15 cellular contexts compared by ENCODE assay signal in the genomic region with DNA sequence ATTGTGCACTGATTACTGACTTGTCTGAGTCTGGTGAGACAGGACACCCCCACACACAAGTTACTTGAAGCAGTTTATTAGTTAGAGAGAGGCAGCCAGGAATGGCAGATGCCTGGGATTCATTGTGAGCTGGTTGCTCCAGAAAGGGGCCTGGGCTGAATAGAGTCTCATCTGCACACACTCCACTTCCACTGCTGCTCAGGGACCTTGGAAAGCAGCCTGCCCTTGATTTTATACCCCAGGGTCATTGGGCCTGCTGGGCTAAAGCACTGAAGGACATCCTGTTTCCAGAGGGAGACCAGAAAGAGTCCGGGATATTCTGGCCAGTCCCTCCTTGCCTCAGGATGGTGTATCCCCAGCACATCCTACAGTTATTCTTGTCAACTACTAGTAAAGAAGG. TPM values are rescaled to one million over a fixed set of nuclear protein-coding genes. Genes with fewer than 3 reads are reported as not detected.
DNase-seq lines count a peak whose midpoint lies in the region; ATAC-seq, FAIRE-seq and TF ChIP-seq lines count a peak whose summit lies in the region.
"Had no signal": no experiment of that assay in that cellular context is flagged by ENCODE, and none has a peak within 500 bp of the region (broad histone marks: within the 10 kb centered on the region; RNA-seq: fewer than 3 reads in every experiment).

No MANE protein-coding gene starts in this region.

- H3K4me3 ChIP-seq in left ventricle myocardium inferior: no peak overlapping the region

- H3K36me3 ChIP-seq in left ventricle myocardium inferior: no peaks in the 10 kb centered on the region

- no peaks in the 10 kb centered on the region for H3K9me3 ChIP-seq in left ventricle myocardium inferior (replicated peaks)

- DNase-seq in Right ventricle myocardium superior (no peak), left ventricle myocardium inferior (no peak), HTR-8/SVneo (ENCODE audit: insufficient read length, low spot score) (no peak), left kidney (ENCODE audit: low read depth, low spot score) (peak; percentile 80), kidney glomerular epithelial cell (lab: John Stamatoyannopoulos, UW) (no peak), GM10248 (ENCODE audit: extremely low spot score) (no peak)
- DNase-seq in activated CD4-positive, CD25-positive, alpha-beta regulatory T cell (lab: John Stamatoyannopoulos, UW): no peak
- DNase-seq: 8988T; CD4-positive, alpha-beta memory T cell; DND-41; GDM1; H7 had no signal

- no peaks in the 10 kb centered on the region for H3K27me3 ChIP-seq in left ventricle myocardium inferior (ENCODE audit: low read depth)

- POLR2A ChIA-PET in GM10248 (lab: Yijun Ruan, JAX): no interaction called here

- FAIRE-seq in HTR-8/SVneo (lab: Jason Lieb, UNC): peak; percentile 33
- FAIRE-seq: GM19239, HepG2 had no signal

- H3K4me1 ChIP-seq in left ventricle myocardium inferior: peaks cover 50% of the 10 kb centered on the region

- CTCF ChIA-PET in GM10248 (lab: Yijun Ruan, JAX): interaction anchor here (1.4 kb wide), 1 partner anchor 16 kb away, joined by 4 read pairs; no protein-coding TSS in a partner anchor

- intact Hi-C loops in Right ventricle myocardium superior (cut with DNase I): no loop called here
- intact Hi-C loops in left ventricle myocardium inferior (cut with micrococcal nuclease): no loop called here

- TF ChIP-seq CTCF in left ventricle myocardium inferior (IDR thresholded peaks at IDR 0.05; ENCODE audit: borderline replicate concordance) (no peak), GM10248 (IDR thresholded peaks at IDR 0.05; ENCODE audit: control extremely low read depth, extremely low read depth, low read depth, missing control alignments) (no peak)

- no peak overlapping the region for H3K27ac ChIP-seq in left ventricle myocardium inferior (replicated peaks)
- H3K27ac ChIP-seq: C4-2B had no signal

- ATAC-seq in Right ventricle myocardium superior (ENCODE audit: poor library complexity): peak; percentile 32
- ATAC-seq: HepG2 had no signal

RNA-seq across cellular contexts. Expression of gene FBXL7, which starts 47.5 kb away (rescaled TPM):
- 16.2 TPM for total RNA-seq in Right ventricle myocardium superior
- 27.7 TPM for total RNA-seq in left ventricle myocardium inferior
- total RNA-seq: CD4-positive, alpha-beta memory T cell had no signal
